In the genomic region with DNA sequence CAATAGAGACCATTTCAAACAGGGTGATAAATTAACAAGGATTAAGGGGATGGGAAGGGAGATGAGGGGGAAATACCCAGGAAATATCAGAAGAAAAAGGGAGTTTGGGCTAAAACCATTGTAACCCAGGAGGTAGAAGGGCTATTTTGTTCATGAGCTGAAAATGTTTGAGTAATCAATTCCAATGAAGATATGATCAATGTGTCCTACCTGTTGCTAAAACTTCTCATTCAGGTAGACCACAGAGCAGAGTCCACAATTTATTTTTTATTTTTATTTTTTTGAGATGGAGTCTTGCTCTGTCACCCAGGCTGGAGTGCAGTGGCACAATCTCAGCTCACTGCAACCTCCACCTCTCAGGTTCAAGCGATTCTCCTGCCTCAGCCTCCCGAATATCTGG, we compare ENCODE assay signal across 3 cellular contexts. TPM values are rescaled to one million over a fixed set of nuclear protein-coding genes. Genes with fewer than 3 reads are reported as not detected.
"Had no signal": no experiment of that assay in that cellular context is flagged by ENCODE, and none has a peak within 500 bp of the region (broad histone marks: within the 10 kb centered on the region; RNA-seq: fewer than 3 reads in every experiment).

No MANE protein-coding gene starts in this region.

RNA-seq across cellular contexts. Expression of gene KLHL10, which starts 1.8 kb away (rescaled TPM):
- total RNA-seq: thoracic aorta, tibial nerve, vagina had no signal
